ENCODE assay signal across 1 cellular context in genomic region chr16:77738706-77739105, GRCh38.
TF ChIP-seq lines count a peak whose summit lies in the region.

No MANE protein-coding gene starts in this region.

TF ChIP-seq in IMR-90, 13 proteins besides CTCF, POLR2A, EP300 and RAD21:
- no peak for TF ChIP-seq ELK1 (IDR thresholded peaks at IDR 0.05; ENCODE audit: borderline replicate concordance, low read depth, low read length)
- TF ChIP-seq SMC3 (IDR thresholded peaks at IDR 0.05; ENCODE audit: low read depth, low read length): no peak
